In genomic region chr10:97572214-97572989, GRCh38 we compare ENCODE assay signal across 8 cellular contexts. TPM values are rescaled to one million over a fixed set of nuclear protein-coding genes. Genes with fewer than 3 reads are reported as not detected.
DNase-seq lines count a peak whose midpoint lies in the region; ATAC-seq and TF ChIP-seq lines count a peak whose summit lies in the region.

A gene with protein sequence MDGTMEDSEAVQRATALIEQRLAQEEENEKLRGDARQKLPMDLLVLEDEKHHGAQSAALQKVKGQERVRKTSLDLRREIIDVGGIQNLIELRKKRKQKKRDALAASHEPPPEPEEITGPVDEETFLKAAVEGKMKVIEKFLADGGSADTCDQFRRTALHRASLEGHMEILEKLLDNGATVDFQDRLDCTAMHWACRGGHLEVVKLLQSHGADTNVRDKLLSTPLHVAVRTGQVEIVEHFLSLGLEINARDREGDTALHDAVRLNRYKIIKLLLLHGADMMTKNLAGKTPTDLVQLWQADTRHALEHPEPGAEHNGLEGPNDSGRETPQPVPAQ (plus strand): TSS chr10:97572779. CDS start chr10:97572789, 10 bp downstream.

- peak; percentile 74 to 81 for ATAC-seq in lower lobe of right lung
- ATAC-seq in GM21367 (IDR thresholded peaks at IDR 0.05; ENCODE audit: unreplicated experiment) = no peak

- H3K27me3 ChIP-seq in dorsolateral prefrontal cortex (no peaks in the 10 kb centered on the region), lower lobe of right lung (ENCODE audit: low read depth) (no peaks in the 10 kb centered on the region)

- H3K36me3 ChIP-seq in lower lobe of right lung = peaks cover 42% of the 10 kb centered on the region

- peak within 1 kb of the TSS in 57 of 59 donors; percentile 4 to 90 (median 59) for H3K27ac ChIP-seq in dorsolateral prefrontal cortex
- peak within 1 kb of the TSS; percentile 38 for H3K27ac ChIP-seq in lower lobe of right lung

- no peaks in the 10 kb centered on the region for H3K9me3 ChIP-seq in lower lobe of right lung

- H3K4me1 ChIP-seq in lower lobe of right lung = peaks cover 9% of the 10 kb centered on the region

- intact Hi-C loops in dorsolateral prefrontal cortex (cut with DNase I) = loop anchor here (2.0 to 5.0 kb wide), 3 partner anchors 38 to 160 kb away; no protein-coding TSS in a partner anchor
- intact Hi-C loops in lower lobe of right lung (cut with DNase I) = no loop called here

- H3K4me3 ChIP-seq in dorsolateral prefrontal cortex = no peak within 1 kb of the TSS
- H3K4me3 ChIP-seq in lower lobe of right lung = no peak within 1 kb of the TSS

- peak; percentile 46 to 91 (median 84) for TF ChIP-seq CTCF in dorsolateral prefrontal cortex (IDR thresholded peaks at IDR 0.05 in 54 of 56, conservative IDR thresholded peaks at IDR 0.05 in 2 of 56; ENCODE audit: low read depth in 1 of 56, partially characterized antibody in 56 of 56)
- peak; percentile 80 for TF ChIP-seq CTCF in lower lobe of right lung (IDR thresholded peaks at IDR 0.05)

- DNase-seq in D341Med (ENCODE audit: low spot score) (peak; percentile 77), GOT3 (lab: John Stamatoyannopoulos, UW) (peak; percentile 36), NCI-H2227 (lab: John Stamatoyannopoulos, UW; ENCODE audit: unreplicated experiment) (peak; percentile 65), dorsolateral prefrontal cortex (peak; percentile 64 to 85 (median 80)), lower lobe of right lung (peak; percentile 81)
- DNase-seq in activated CD4-positive, alpha-beta T cell treated with anti-CD3 and anti-CD28 coated beads, Interleukin-2, amount 50 U/mL, for 1 hour = peak; percentile 46
- peak; percentile 19 for DNase-seq in stimulated activated CD8-positive, alpha-beta memory T cell treated with anti-CD3 and anti-CD28 coated beads, Interleukin-12 subunit alpha, Interleukin-12 subunit beta, amount 100 ng/mL, for 24 hours (ENCODE audit: extremely low read depth)

RNA-seq across cellular contexts. Expression of the gene that starts here (rescaled TPM):
- total RNA-seq in dorsolateral prefrontal cortex = 1 to 10 TPM in 111 of 120 experiments, under 1 TPM in 9; 0.43 to 9.5 (median 2.8) TPM
- total RNA-seq in lower lobe of right lung = 0.35 TPM

Comparison
In these comparisons a context has a peak if more than half of its experiments do, and no peak if none do; other contexts are left out.
1. Peak in DNase-seq, ATAC-seq and H3K27ac ChIP-seq in lower lobe of right lung; RNA of the gene not detected or under 1 TPM.
2. DNase-seq: peak in every context shown above with its lines; median percentile 81 in lower lobe of right lung; 80 in dorsolateral prefrontal cortex; 77 in D341Med; 65 in NCI-H2227; 46 in activated CD4-positive, alpha-beta T cell treated with anti-CD3 and anti-CD28 coated beads, Interleukin-2, amount 50 U/mL, for 1 hour; 36 in GOT3; 19 in stimulated activated CD8-positive, alpha-beta memory T cell treated with anti-CD3 and anti-CD28 coated beads, Interleukin-12 subunit alpha, Interleukin-12 subunit beta, amount 100 ng/mL, for 24 hours.